ENCODE assay signal across 19 cellular contexts in genomic region chr21:33584455-33584854, GRCh38. TPM values are rescaled to one million over a fixed set of nuclear protein-coding genes. Genes with fewer than 3 reads are reported as not detected.
DNase-seq lines count a peak whose midpoint lies in the region; TF ChIP-seq lines count a peak whose summit lies in the region.
"Had no signal": no experiment of that assay in that cellular context is flagged by ENCODE, and none has a peak within 500 bp of the region (broad histone marks: within the 10 kb centered on the region; RNA-seq: fewer than 3 reads in every experiment).

No MANE protein-coding gene starts in this region.

- no peak for DNase-seq in T-helper 2 cell treated with Interferon-gamma antibody and Interleukin-4, amounts not matched to agents 5 μg/mL and 100 μg/mL, for 36 hours (ENCODE audit: low spot score)
- DNase-seq in T-helper 2 cell, result no peak
- DNase-seq in OCI-M1 (lab: John Stamatoyannopoulos, UW), result peak; percentile 27
- peak; percentile 42 for DNase-seq in fibroblast of the aortic adventitia (ENCODE audit: low read depth)
- no peak for DNase-seq in SIG-M5 treated with dmso at 0.1 percent for 504 hours (lab: John Stamatoyannopoulos, UW; ENCODE audit: unreplicated experiment)
- no peak for DNase-seq in transverse colon
- no peak for DNase-seq in GM03348 (ENCODE audit: low spot score)
- DNase-seq: CD4-positive, CD25-positive, alpha-beta regulatory T cell; CD8-positive, alpha-beta memory T cell; DMS 273 treated with DMSO at 0.1 percent for 48 hours; DMS79; EL; GDM1; GOT3 had no signal

- H3K4me3 ChIP-seq in fibroblast of the aortic adventitia (ENCODE audit: low read depth, low read length) (no peak overlapping the region), transverse colon (no peak overlapping the region)
- H3K4me3 ChIP-seq: BLaER1, HAP-1 had no signal

- TF ChIP-seq CTCF in fibroblast of the aortic adventitia (IDR thresholded peaks at IDR 0.05; ENCODE audit: insufficient read depth, low read length) (no peak), transverse colon (IDR thresholded peaks at IDR 0.05) (no peak)

- no peaks in the 10 kb centered on the region for H3K27me3 ChIP-seq in transverse colon
- H3K27me3 ChIP-seq: BLaER1 had no signal

- no peaks in the 10 kb centered on the region for H3K36me3 ChIP-seq in transverse colon

- H3K36me3 Mint-ChIP-seq in T-helper 2 cell treated with Interferon-gamma antibody and Interleukin-4, amounts not matched to agents 5 μg/mL and 100 μg/mL, for 36 hours (ENCODE audit: low read depth), result peaks cover 37% of the 10 kb centered on the region
- H3K36me3 Mint-ChIP-seq: CD4-positive, CD25-positive, alpha-beta regulatory T cell had no signal

- TF ChIP-seq EP300 in transverse colon (IDR thresholded peaks at IDR 0.05; ENCODE audit: low read depth), result no peak

- no peaks in the 10 kb centered on the region for H3K27me3 Mint-ChIP-seq in T-helper 2 cell treated with Interferon-gamma antibody and Interleukin-4, amounts not matched to agents 5 μg/mL and 100 μg/mL, for 36 hours (ENCODE audit: low read depth)
- H3K27me3 Mint-ChIP-seq: B cell; CD4-positive, CD25-positive, alpha-beta regulatory T cell; CD8-positive, alpha-beta memory T cell had no signal

- peaks cover 0 to 14% (median 7%) of the 10 kb centered on the region in 4 donors for H3K4me1 ChIP-seq in transverse colon

- no peak overlapping the region for H3K4me3 Mint-ChIP-seq in T-helper 2 cell treated with Interferon-gamma antibody and Interleukin-4, amounts not matched to agents 5 μg/mL and 100 μg/mL, for 36 hours
- H3K4me3 Mint-ChIP-seq: B cell; CD8-positive, alpha-beta memory T cell had no signal

- H3K9me3 ChIP-seq in transverse colon, result no peaks in the 10 kb centered on the region
- H3K9me3 ChIP-seq: BLaER1, HAP-1 had no signal

- H3K4me1 Mint-ChIP-seq in T-helper 2 cell treated with Interferon-gamma antibody and Interleukin-4, amounts not matched to agents 5 μg/mL and 100 μg/mL, for 36 hours (ENCODE audit: low read depth), result peaks cover 20% of the 10 kb centered on the region

- TF ChIP-seq POLR2A in transverse colon (IDR thresholded peaks at IDR 0.05), result no peak

- WGBS in transverse colon (ENCODE audit: low coverage in 1 of 2), 2 donors, result 83 to 89% methylated on average over 3 of the region's 3 CpGs

- H3K27ac Mint-ChIP-seq in T-helper 2 cell treated with Interferon-gamma antibody and Interleukin-4, amounts not matched to agents 5 μg/mL and 100 μg/mL, for 36 hours, result peak overlapping the region; percentile 43
- H3K27ac Mint-ChIP-seq: B cell; CD4-positive, CD25-positive, alpha-beta regulatory T cell; CD8-positive, alpha-beta memory T cell had no signal

- H3K27ac ChIP-seq in transverse colon, result no peak overlapping the region
- H3K27ac ChIP-seq: 22Rv1, BLaER1, C4-2B had no signal

- H3K9me3 Mint-ChIP-seq in T-helper 2 cell treated with Interferon-gamma antibody and Interleukin-4, amounts not matched to agents 5 μg/mL and 100 μg/mL, for 36 hours, result no peaks in the 10 kb centered on the region
- H3K9me3 Mint-ChIP-seq: CD4-positive, CD25-positive, alpha-beta regulatory T cell; CD8-positive, alpha-beta memory T cell had no signal

- in situ Hi-C loops in transverse colon (cut with MboI; ENCODE audit: low pct_ligation_motif_present in 1 of 4, low pct_unique_long_range_greater_than_20kb in 1 of 4, low sequenced_read_pairs in 3 of 4), result no loop called here

- intact Hi-C loops in transverse colon (cut with DNase I; ENCODE audit: low total_unique reads), result no loop called here

RNA-seq across cellular contexts. Expression of gene DONSON, which starts 4.0 kb away (rescaled TPM):
- total RNA-seq in fibroblast of the aortic adventitia (ENCODE audit: low replicate concordance) (8.4 and 36.5 TPM in 2 replicates), transverse colon (1 to 10 TPM; 1.8 to 6.5 (median 3.5) TPM)

RNA-seq across cellular contexts. Expression of gene SON, which starts 41.6 kb away (rescaled TPM):
- 138 and 178 TPM in 2 replicates for total RNA-seq in fibroblast of the aortic adventitia (ENCODE audit: low replicate concordance)
- total RNA-seq in transverse colon, result 100 to 1,000 TPM; 183 to 465 (median 223) TPM

RNA-seq across cellular contexts. Expression of gene GART, which starts 42.5 kb away (rescaled TPM):
- total RNA-seq in fibroblast of the aortic adventitia (ENCODE audit: low replicate concordance), result 75.4 and 104 TPM in 2 replicates
- 100 to 1,000 TPM in 1 of 4 donors, 10 to 100 TPM in 3; 23.9 to 123 (median 68.5) TPM for total RNA-seq in transverse colon

RNA-seq across cellular contexts. Expression of gene CRYZL1, which starts 57.1 kb away (rescaled TPM):
- total RNA-seq in fibroblast of the aortic adventitia (ENCODE audit: low replicate concordance), result 25.8 and 70.6 TPM in 2 replicates
- 10 to 100 TPM; 27.7 to 58.9 (median 43.6) TPM for total RNA-seq in transverse colon

RNA-seq across cellular contexts. Expression of gene ITSN1, which starts 57.8 kb away (rescaled TPM):
- total RNA-seq in fibroblast of the aortic adventitia (ENCODE audit: low replicate concordance) (35.0 and 46.5 TPM in 2 replicates), transverse colon (100 to 1,000 TPM in 1 of 4 donors, 10 to 100 TPM in 3; 37.0 to 123 (median 61.1) TPM)

Comparison
In these comparisons a context has a peak if more than half of its experiments do, and no peak if none do; other contexts are left out.
1. DNase-seq: peak in OCI-M1 (single experiment) and fibroblast of the aortic adventitia (single experiment); none in T-helper 2 cell treated with Interferon-gamma antibody and Interleukin-4, amounts not matched to agents 5 μg/mL and 100 μg/mL, for 36 hours (single experiment), T-helper 2 cell (0 of 5), SIG-M5 treated with dmso at 0.1 percent for 504 hours (single experiment), transverse colon (single experiment) and GM03348 (single experiment).